Comparison of ENCODE assay signal across 6 cellular contexts in genomic region chr21:29074007-29074376, GRCh38. TPM values are rescaled to one million over a fixed set of nuclear protein-coding genes. Genes with fewer than 3 reads are reported as not detected.
A peak's percentile ranks its signal among the peaks of the same experiment; 100 is the strongest.
DNase-seq lines count a peak whose midpoint lies in the region; ATAC-seq and TF ChIP-seq lines count a peak whose summit lies in the region.

No MANE protein-coding gene starts in this region.

- H3K4me3 Mint-ChIP-seq in activated T-helper 17 cell treated with anti-CD3 and anti-CD28 coated beads, Interleukin-2, amount 50 U/mL, for 72 hours: peak overlapping the region; percentile 100

- POLR2A ChIA-PET in AG04450 (lab: Yijun Ruan, JAX): interaction anchor here (0.7 to 1.8 kb wide), 7 partner anchors 49 to 225 kb away, joined by 3 to 7 read pairs (median 3); partner anchors contain the start of genes BACH1 and USP16

- H3K36me3 Mint-ChIP-seq in activated T-helper 17 cell treated with anti-CD3 and anti-CD28 coated beads, Interleukin-2, amount 50 U/mL, for 72 hours (ENCODE audit: low read depth): peaks cover 47% of the 10 kb centered on the region

- peak overlapping the region; percentile 100 for H3K27ac Mint-ChIP-seq in activated T-helper 17 cell treated with anti-CD3 and anti-CD28 coated beads, Interleukin-2, amount 50 U/mL, for 72 hours

- H3K9me3 ChIP-seq in AG04450 (ENCODE audit: control insufficient read depth, insufficient read depth, low read length) (no peaks in the 10 kb centered on the region; the same call in 1 of the 2 replicates), HAP-1 (no peaks in the 10 kb centered on the region), mesodermal cell (ENCODE audit: control insufficient read depth, low read length) (no peaks in the 10 kb centered on the region)

- 0% methylated on average over 5 to 6 of the region's 9 CpGs for WGBS in mesodermal cell (ENCODE audit: insufficient coverage in 2 of 2), 2 experiments

- peaks cover 4% of the 10 kb centered on the region for H3K9me3 Mint-ChIP-seq in activated T-helper 17 cell treated with anti-CD3 and anti-CD28 coated beads, Interleukin-2, amount 50 U/mL, for 72 hours

- H3K27me3 Mint-ChIP-seq in activated T-helper 17 cell treated with anti-CD3 and anti-CD28 coated beads, Interleukin-2, amount 50 U/mL, for 72 hours: no peaks in the 10 kb centered on the region

- H3K36me3 ChIP-seq in HAP-1 (replicated peaks): peaks cover 26% of the 10 kb centered on the region
- H3K36me3 ChIP-seq in mesodermal cell (ENCODE audit: control insufficient read depth, insufficient read depth, low read length): peaks cover 11% of the 10 kb centered on the region

- no peak for TF ChIP-seq CTCF in AG04450 (IDR thresholded peaks at IDR 0.05; ENCODE audit: low read depth, low read length)

- no peaks in the 10 kb centered on the region for H3K27me3 ChIP-seq in AG04450 (ENCODE audit: control insufficient read depth, insufficient read depth, low read length)
- no peaks in the 10 kb centered on the region for H3K27me3 ChIP-seq in HAP-1 (ENCODE audit: low read depth)

- peaks cover 33% of the 10 kb centered on the region for H3K4me1 Mint-ChIP-seq in activated T-helper 17 cell treated with anti-CD3 and anti-CD28 coated beads, Interleukin-2, amount 50 U/mL, for 72 hours

- H3K4me1 ChIP-seq in HAP-1: peaks cover 13% of the 10 kb centered on the region
- H3K4me1 ChIP-seq in mesodermal cell (ENCODE audit: control insufficient read depth, insufficient read depth, low read length, poor library complexity, severe bottlenecking): peaks cover 12% of the 10 kb centered on the region

- CTCF ChIA-PET in AG04450 (lab: Charles Lee): interaction anchor here (0.5 kb wide), 1 partner anchor 299 kb away, joined by 5 read pairs; no protein-coding TSS in a partner anchor

- in situ Hi-C loops in HAP-1 (cut with MboI; ENCODE audit: low sequenced_read_pairs): no loop called here

- ATAC-seq in activated T-helper 17 cell treated with anti-CD3 and anti-CD28 coated beads, Interleukin-2, amount 50 U/mL, for 72 hours (replicated peaks): peak; percentile 25

- H3K4me3 ChIP-seq in AG04450 (ENCODE audit: low read depth, low read length) (peak overlapping the region; percentile 65), HAP-1 (peak overlapping the region; percentile 96), mesodermal cell (ENCODE audit: extremely low read depth, insufficient read depth, low read length, poor library complexity, severe bottlenecking) (peak overlapping the region; percentile 97)

- no peak for DNase-seq in AG04450 (ENCODE audit: low read depth, low spot score)
- DNase-seq in HAP-1 (ENCODE audit: low spot score in 2 of 2): no peak
- no peak for DNase-seq in ureter (ENCODE audit: low spot score)
- DNase-seq in NCI-H226: no peak

- peak overlapping the region; percentile 81 for H3K27ac ChIP-seq in AG04450 (ENCODE audit: low read depth, low read length)
- peak overlapping the region; percentile 94 for H3K27ac ChIP-seq in mesodermal cell (ENCODE audit: low read depth, low read length, severe bottlenecking)

RNA-seq across cellular contexts. Expression of gene CCT8, which starts 0.5 kb away (rescaled TPM):
- 188 and 265 TPM in 2 replicates for polyA plus RNA-seq in AG04450 (2011; rRNA removed)
- polyA minus RNA-seq in AG04450 (2011; rRNA and poly(A)+ RNA removed): 92.7 and 145 TPM in 2 replicates
- total RNA-seq in activated T-helper 17 cell treated with anti-CD3 and anti-CD28 coated beads, Interleukin-2, amount 50 U/mL, for 72 hours: 100 to 1,000 TPM; 333 to 405 TPM
- polyA plus RNA-seq in mesodermal cell (2013, experiment 1 of 2): 243 TPM
- 262 TPM for polyA plus RNA-seq in mesodermal cell (2013, experiment 2 of 2)
- 121 TPM for total RNA-seq in ureter

RNA-seq across cellular contexts. Expression of gene USP16, which starts 49.5 kb away (rescaled TPM):
- polyA plus RNA-seq in AG04450 (2011; rRNA removed): 22.7 and 35.6 TPM in 2 replicates
- 12.3 and 19.4 TPM in 2 replicates for polyA minus RNA-seq in AG04450 (2011; rRNA and poly(A)+ RNA removed)
- total RNA-seq in activated T-helper 17 cell treated with anti-CD3 and anti-CD28 coated beads, Interleukin-2, amount 50 U/mL, for 72 hours: 10 to 100 TPM; 37.8 to 47.6 TPM
- polyA plus RNA-seq in mesodermal cell (2013, experiment 1 of 2): 16.4 TPM
- 20.5 TPM for polyA plus RNA-seq in mesodermal cell (2013, experiment 2 of 2)
- total RNA-seq in ureter: 51.3 TPM

RNA-seq across cellular contexts. Expression of gene RWDD2B, which starts 54.8 kb away (rescaled TPM):
- polyA plus RNA-seq in AG04450 (2011; rRNA removed): 29.2 and 36.5 TPM in 2 replicates
- polyA minus RNA-seq in AG04450 (2011; rRNA and poly(A)+ RNA removed): 12.0 and 17.4 TPM in 2 replicates
- total RNA-seq in activated T-helper 17 cell treated with anti-CD3 and anti-CD28 coated beads, Interleukin-2, amount 50 U/mL, for 72 hours: 1 to 10 TPM; 4.9 to 9.7 TPM
- polyA plus RNA-seq in mesodermal cell (2013, experiment 1 of 2): 9.5 TPM
- 9.2 TPM for polyA plus RNA-seq in mesodermal cell (2013, experiment 2 of 2)
- 21.0 TPM for total RNA-seq in ureter

RNA-seq across cellular contexts. Expression of gene MAP3K7CL, which starts 56.5 kb away (rescaled TPM):
- 11.0 and 11.1 TPM in 2 replicates for polyA plus RNA-seq in AG04450 (2011; rRNA removed)
- polyA minus RNA-seq in AG04450 (2011; rRNA and poly(A)+ RNA removed): 9.6 and 11.8 TPM in 2 replicates
- total RNA-seq in activated T-helper 17 cell treated with anti-CD3 and anti-CD28 coated beads, Interleukin-2, amount 50 U/mL, for 72 hours: 1 to 10 TPM; 3.2 to 9.5 TPM
- polyA plus RNA-seq in mesodermal cell (2013, experiment 1 of 2): 3.2 TPM
- polyA plus RNA-seq in mesodermal cell (2013, experiment 2 of 2): 2.4 TPM
- 11.5 TPM for total RNA-seq in ureter
